In genomic region chr10:110733256-110733952, GRCh38 we compare ENCODE assay signal across 9 cellular contexts.
DNase-seq lines count a peak whose midpoint lies in the region; ATAC-seq and TF ChIP-seq lines count a peak whose summit lies in the region.
"Had no signal": no experiment of that assay in that cellular context is flagged by ENCODE, and none has a peak within 500 bp of the region (broad histone marks: within the 10 kb centered on the region; RNA-seq: fewer than 3 reads in every experiment).

No MANE protein-coding gene starts in this region.

- H3K4me1 ChIP-seq in SJSA1 (replicated peaks) (peaks cover 41% of the 10 kb centered on the region), gastrocnemius medialis (peaks cover 10 to 12% of the 10 kb centered on the region in 2 donors), vagina (no peaks in the 10 kb centered on the region), left lung (no peaks in the 10 kb centered on the region)

- H3K4me3 ChIP-seq in SJSA1: peak overlapping the region; percentile 34
- H3K4me3 ChIP-seq in gastrocnemius medialis: peak overlapping the region; percentile 53 to 58 (median 54)
- H3K4me3 ChIP-seq in vagina: no peak overlapping the region
- H3K4me3 ChIP-seq in left lung: no peak overlapping the region

- no peaks in the 10 kb centered on the region for H3K27me3 ChIP-seq in SJSA1 (replicated peaks)
- no peaks in the 10 kb centered on the region for H3K27me3 ChIP-seq in gastrocnemius medialis
- no peaks in the 10 kb centered on the region for H3K27me3 ChIP-seq in vagina
- H3K27me3 ChIP-seq in left lung: peaks cover 0 to 55% of the 10 kb centered on the region in 2 donors

- H3K9me3 ChIP-seq in SJSA1 (replicated peaks): no peaks in the 10 kb centered on the region
- H3K9me3 ChIP-seq in gastrocnemius medialis: no peaks in the 10 kb centered on the region
- no peaks in the 10 kb centered on the region for H3K9me3 ChIP-seq in vagina
- no peaks in the 10 kb centered on the region for H3K9me3 ChIP-seq in left lung

- H3K36me3 ChIP-seq in SJSA1 (peaks cover 7% of the 10 kb centered on the region; the same call in 1 of the 2 replicates), gastrocnemius medialis (no peaks in the 10 kb centered on the region), vagina (no peaks in the 10 kb centered on the region), left lung (no peaks in the 10 kb centered on the region)

- peak; percentile 83 to 84 for ATAC-seq in gastrocnemius medialis
- ATAC-seq in HG02870 (IDR thresholded peaks at IDR 0.05; ENCODE audit: unreplicated experiment): no peak
- no peak for ATAC-seq in left lung

- intact Hi-C loops in gastrocnemius medialis (cut with DNase I; ENCODE audit: low total_unique reads) (no loop called here), vagina (cut with DNase I) (no loop called here), left lung (cut with DNase I) (no loop called here)

- H3K27ac ChIP-seq in SJSA1 (peak overlapping the region; percentile 54), gastrocnemius medialis (peak overlapping the region; percentile 78 to 86 (median 83)), vagina (no peak overlapping the region), left lung (no peak overlapping the region)

- in situ Hi-C loops in gastrocnemius medialis (cut with MboI; ENCODE audit: low sequenced_read_pairs in 4 of 4): no loop called here

- no peak for TF ChIP-seq CTCF in gastrocnemius medialis (IDR thresholded peaks at IDR 0.05 in 4 of 5, conservative IDR thresholded peaks at IDR 0.05 in 1 of 5)
- no peak for TF ChIP-seq CTCF in vagina (IDR thresholded peaks at IDR 0.05)
- no peak for TF ChIP-seq CTCF in left lung (IDR thresholded peaks at IDR 0.05)

- peak in 1 of 2 donors; percentile 52 for TF ChIP-seq POLR2A in gastrocnemius medialis (IDR thresholded peaks at IDR 0.05)
- no peak for TF ChIP-seq POLR2A in vagina (IDR thresholded peaks at IDR 0.05)

- peak; percentile 34 for DNase-seq in DMS79 treated with DMSO at 0.1 percent for 48 hours (lab: John Stamatoyannopoulos, UW)
- DNase-seq in DMS79 (lab: John Stamatoyannopoulos, UW): no peak
- peak; percentile 55 to 60 for DNase-seq in SJSA1 (ENCODE audit: low read depth in 1 of 2, low spot score in 2 of 2)
- peak; percentile 9 for DNase-seq in glomerular visceral epithelial cell (ENCODE audit: extremely low spot score)
- peak in 1 of 2 donors; percentile 60 for DNase-seq in gastrocnemius medialis
- no peak for DNase-seq in vagina (ENCODE audit: extremely low spot score in 2 of 2)
- DNase-seq in left lung: no peak
- DNase-seq: 8988T had no signal

Comparison
In these comparisons a context has a peak if more than half of its experiments do, and no peak if none do; other contexts are left out.
1. DNase-seq: peak in DMS79 treated with DMSO at 0.1 percent for 48 hours (single experiment), SJSA1 (2 of 2) and glomerular visceral epithelial cell (single experiment); none in DMS79 (single experiment), vagina (0 of 2) and left lung (0 of 2).
2. H3K27ac ChIP-seq: peak in SJSA1 (single experiment) and gastrocnemius medialis (4 of 4); none in vagina (single experiment) and left lung (0 of 2).
3. H3K4me3 ChIP-seq: peak in SJSA1 (single experiment) and gastrocnemius medialis (4 of 4); none in vagina (0 of 2) and left lung (0 of 2).
4. ATAC-seq: peak in gastrocnemius medialis (2 of 2); none in HG02870 (single experiment) and left lung (single experiment).